Comparison of ENCODE assay signal across 21 cellular contexts in the genomic region with DNA sequence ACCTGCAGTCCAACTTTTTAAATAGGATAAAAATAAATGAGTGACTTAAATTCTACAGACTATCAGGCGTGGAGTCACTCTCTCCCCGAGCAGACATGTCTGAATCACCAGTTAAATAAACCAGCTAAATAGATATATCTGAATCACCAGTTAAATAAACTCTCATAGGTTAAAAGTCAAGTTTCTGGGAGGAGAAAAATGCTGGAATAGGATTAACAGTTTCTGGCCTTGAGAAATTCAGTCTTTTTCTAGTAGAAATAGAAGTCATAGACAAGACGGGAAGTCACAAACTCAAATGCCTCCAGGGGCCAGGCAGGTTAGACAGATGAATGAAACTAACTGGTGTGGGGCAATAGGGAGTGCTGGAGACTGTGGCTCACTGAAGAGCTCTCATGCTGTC.
DNase-seq lines count a peak whose midpoint lies in the region; TF ChIP-seq lines count a peak whose summit lies in the region.
"Had no signal": no experiment of that assay in that cellular context is flagged by ENCODE, and none has a peak within 500 bp of the region (broad histone marks: within the 10 kb centered on the region; RNA-seq: fewer than 3 reads in every experiment).

No MANE protein-coding gene starts in this region.

- H3K36me3 ChIP-seq in thyroid gland, result no peaks in the 10 kb centered on the region
- H3K36me3 ChIP-seq: heart right ventricle, neutrophil had no signal

- H3K4me3 Mint-ChIP-seq in HFFc6, result no peak overlapping the region
- H3K4me3 Mint-ChIP-seq: brain had no signal

- in situ Hi-C loops in astrocyte of the spinal cord (cut with HindIII; ENCODE audit: low sequenced_read_pairs), result no loop called here

- no peaks in the 10 kb centered on the region for H3K36me3 Mint-ChIP-seq in HFFc6 (ENCODE audit: low read depth)
- H3K36me3 Mint-ChIP-seq: brain had no signal

- H3K27ac Mint-ChIP-seq in HFFc6, result no peak overlapping the region
- H3K27ac Mint-ChIP-seq: activated naive CD4-positive, alpha-beta T cell treated with anti-CD3 and anti-CD28 coated beads, Interleukin-2, amount 50 U/mL, for 72 hours; brain had no signal

- 79 to 80% methylated on average over 3 of the region's 3 CpGs for WGBS in thyroid gland, 2 donors

- peaks cover 61% of the 10 kb centered on the region for H3K9me3 Mint-ChIP-seq in HFFc6

- no peak for TF ChIP-seq POLR2A in thyroid gland (IDR thresholded peaks at IDR 0.05)

- H3K4me1 Mint-ChIP-seq in HFFc6 (ENCODE audit: low read depth), result no peaks in the 10 kb centered on the region

- no peaks in the 10 kb centered on the region for H3K27me3 ChIP-seq in thyroid gland
- H3K27me3 ChIP-seq: neutrophil had no signal

- H3K4me3 ChIP-seq in astrocyte of the spinal cord (ENCODE audit: low read depth, low read length) (no peak overlapping the region), thyroid gland (replicated peaks in 1 of 3) (no peak overlapping the region)
- H3K4me3 ChIP-seq: coronary artery, heart right ventricle had no signal

- DNase-seq in HFFc6 (peak; percentile 2), astrocyte of the spinal cord (ENCODE audit: low read depth, low spot score) (peak; percentile 85), kidney glomerular epithelial cell (lab: John Stamatoyannopoulos, UW) (peak; percentile 71), NCI-H187 treated with DMSO at 0.1 percent for 48 hours (lab: John Stamatoyannopoulos, UW) (no peak), Kasumi-1 (lab: John Stamatoyannopoulos, UW) (no peak), thyroid gland (no peak)
- DNase-seq in NK-92 treated with Interleukin-12 subunit alpha and Interleukin-12 subunit beta, amount 100 ng/mL, for 24 hours (lab: John Stamatoyannopoulos, UW), result no peak
- DNase-seq: activated CD4-positive, alpha-beta T cell treated with anti-CD3 and anti-CD28 coated beads for 4 hours; C1 segment of cervical spinal cord; DMS153; heart right ventricle; left ventricle myocardium superior; NCI-H1105; NCI-H2081 treated with DMSO at 0.1 percent for 48 hours; NCI-H510A treated with DMSO at 0.1 percent for 48 hours; stimulated activated CD8-positive, alpha-beta memory T cell treated with anti-CD3 and anti-CD28 coated beads, Interleukin-4, amount 100 ng/mL, for 48 hours had no signal

- H3K4me1 ChIP-seq in thyroid gland, result no peaks in the 10 kb centered on the region
- H3K4me1 ChIP-seq: heart right ventricle had no signal

- no peak overlapping the region for H3K27ac ChIP-seq in thyroid gland
- H3K27ac ChIP-seq: coronary artery, heart right ventricle, KMS-11, neutrophil had no signal

- intact Hi-C loops in thyroid gland (cut with DNase I), result no loop called here

- no peaks in the 10 kb centered on the region; the same call in 1 of the 2 replicates for H3K27me3 Mint-ChIP-seq in HFFc6 (ENCODE audit: insufficient read depth)

- TF ChIP-seq CTCF in HFFc6 (IDR thresholded peaks at IDR 0.05) (no peak), astrocyte of the spinal cord (IDR thresholded peaks at IDR 0.05; ENCODE audit: low read depth, low read length) (no peak), thyroid gland (IDR thresholded peaks at IDR 0.05) (no peak)

- no peaks in the 10 kb centered on the region for H3K9me3 ChIP-seq in thyroid gland
- H3K9me3 ChIP-seq: heart right ventricle, neutrophil had no signal

Comparison
In these comparisons a context has a peak if more than half of its experiments do, and no peak if none do; other contexts are left out.
1. DNase-seq: peak in HFFc6 (single experiment), astrocyte of the spinal cord (single experiment) and kidney glomerular epithelial cell (single experiment); none in NCI-H187 treated with DMSO at 0.1 percent for 48 hours (single experiment), Kasumi-1 (0 of 2), thyroid gland (0 of 2) and NK-92 treated with Interleukin-12 subunit alpha and Interleukin-12 subunit beta, amount 100 ng/mL, for 24 hours (single experiment).